Comparison of ENCODE assay signal across 9 cellular contexts in genomic region chr7:95045236-95045923, GRCh38.
DNase-seq lines count a peak whose midpoint lies in the region; TF ChIP-seq lines count a peak whose summit lies in the region.
"Had no signal": no experiment of that assay in that cellular context is flagged by ENCODE, and none has a peak within 500 bp of the region (broad histone marks: within the 10 kb centered on the region; RNA-seq: fewer than 3 reads in every experiment).

No MANE protein-coding gene starts in this region.

- no peak overlapping the region for H3K4me3 ChIP-seq in esophagus muscularis mucosa
- no peak overlapping the region for H3K4me3 ChIP-seq in testis

- no peak overlapping the region for H3K27ac ChIP-seq in esophagus muscularis mucosa (replicated peaks in 1 of 4)
- peak overlapping the region in 1 of 2 donors; percentile 33 for H3K27ac ChIP-seq in testis

- peak; percentile 7 to 10 for DNase-seq in SHP77 (lab: John Stamatoyannopoulos, UW)
- no peak for DNase-seq in SHP77 treated with DMSO at 0.1 percent for 48 hours (lab: John Stamatoyannopoulos, UW)
- peak; percentile 52 for DNase-seq in NCI-H69 (lab: John Stamatoyannopoulos, UW)
- no peak for DNase-seq in esophagus muscularis mucosa (ENCODE audit: extremely low spot score)
- peak; percentile 62 for DNase-seq in testis
- DNase-seq in SIG-M5 (lab: John Stamatoyannopoulos, UW), result no peak
- no peak for DNase-seq in islet precursor cell
- DNase-seq in NCI-H2196 (lab: John Stamatoyannopoulos, UW; ENCODE audit: unreplicated experiment), result no peak
- DNase-seq: naive B cell had no signal

- no peak for TF ChIP-seq POLR2A in esophagus muscularis mucosa (IDR thresholded peaks at IDR 0.05; ENCODE audit: low read depth)
- TF ChIP-seq POLR2A in testis (IDR thresholded peaks at IDR 0.05), result no peak

- no peaks in the 10 kb centered on the region for H3K36me3 ChIP-seq in esophagus muscularis mucosa
- H3K36me3 ChIP-seq in testis (ENCODE audit: low read depth, missing control alignments), result no peaks in the 10 kb centered on the region

- 92% methylated on average over 8 of the region's 8 CpGs for WGBS in esophagus muscularis mucosa
- 65 to 75% methylated on average over 8 of the region's 8 CpGs for WGBS in testis, 2 donors

- H3K9me3 ChIP-seq in esophagus muscularis mucosa, result no peaks in the 10 kb centered on the region
- H3K9me3 ChIP-seq in testis, result no peaks in the 10 kb centered on the region

- TF ChIP-seq CTCF in esophagus muscularis mucosa (IDR thresholded peaks at IDR 0.05) (peak in 2 of 3 experiments; percentile 21 to 37), testis (IDR thresholded peaks at IDR 0.05) (peak in 1 of 3 experiments; percentile 5)

- H3K27me3 ChIP-seq in esophagus muscularis mucosa (no peaks in the 10 kb centered on the region), testis (no peaks in the 10 kb centered on the region)

- peaks cover 0 to 13% (median 0%) of the 10 kb centered on the region in 4 donors for H3K4me1 ChIP-seq in esophagus muscularis mucosa
- H3K4me1 ChIP-seq in testis, result peaks cover 6% of the 10 kb centered on the region

- intact Hi-C loops in esophagus muscularis mucosa (cut with DNase I), result no loop called here
- intact Hi-C loops in testis (cut with DNase I; ENCODE audit: low total_unique reads), result no loop called here

- TF ChIP-seq EP300 in esophagus muscularis mucosa (IDR thresholded peaks at IDR 0.05), result no peak

Comparison
In these comparisons a context has a peak if more than half of its experiments do, and no peak if none do; other contexts are left out.
1. DNase-seq: peak in SHP77 (2 of 2), NCI-H69 (single experiment) and testis (single experiment); none in SHP77 treated with DMSO at 0.1 percent for 48 hours (single experiment), esophagus muscularis mucosa (single experiment), SIG-M5 (single experiment), islet precursor cell (single experiment) and NCI-H2196 (single experiment).